Comparison of ENCODE assay signal across 26 cellular contexts in the genomic region with DNA sequence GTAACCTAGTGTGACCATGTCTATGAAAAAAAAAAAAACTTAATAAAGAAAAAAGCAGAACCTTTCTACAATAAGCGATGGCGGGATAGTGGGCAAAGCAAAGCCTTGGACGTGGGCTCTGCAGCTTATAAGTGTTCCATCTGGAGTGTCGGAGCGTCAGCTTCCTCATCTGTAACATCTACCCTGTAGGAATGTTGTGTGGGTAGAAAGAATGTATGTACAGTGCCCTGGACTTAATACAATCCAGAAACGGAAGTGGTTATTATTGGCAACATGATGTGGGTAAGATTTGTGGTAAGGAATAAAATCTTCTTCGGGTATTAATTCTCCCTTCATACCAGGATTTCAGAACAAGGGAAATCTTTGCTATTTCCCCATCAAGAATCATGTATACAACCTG.
DNase-seq lines count a peak whose midpoint lies in the region; ATAC-seq, FAIRE-seq and TF ChIP-seq lines count a peak whose summit lies in the region.
"Had no signal": no experiment of that assay in that cellular context is flagged by ENCODE, and none has a peak within 500 bp of the region (broad histone marks: within the 10 kb centered on the region; RNA-seq: fewer than 3 reads in every experiment).

No MANE protein-coding gene starts in this region.

- DNase-seq in AG08395 (ENCODE audit: low spot score) = peak; percentile 87
- peak; percentile 58 for DNase-seq in HFFc6
- DNase-seq in bronchial epithelial cell (ENCODE audit: low read depth) = peak; percentile 49
- DNase-seq in glomerular visceral epithelial cell (ENCODE audit: extremely low spot score) = peak; percentile 38
- no peak for DNase-seq in NK-92 (lab: John Stamatoyannopoulos, UW; ENCODE audit: unreplicated experiment)
- no peak for DNase-seq in occipital lobe (lab: John Stamatoyannopoulos, UW)
- no peak for DNase-seq in erythroblast (lab: John Stamatoyannopoulos, UW)
- DNase-seq in effector memory CD8-positive, alpha-beta T cell = no peak
- DNase-seq: activated CD4-positive, alpha-beta memory T cell treated with anti-CD3 and anti-CD28 coated beads for 36 hours; activated naive CD4-positive, alpha-beta T cell treated with Interleukin-2 at 50 U/mL for 16 hours; activated T-cell treated with anti-CD3 and anti-CD28 coated beads, Interleukin-2, amount 50 U/mL, for 1 hour; aorta; CD8-positive, alpha-beta memory T cell; H7; midbrain; NCI-H1092; NCI-H526 treated with DMSO at 0.1 percent for 48 hours; stimulated activated CD4-positive, alpha-beta T cell treated with anti-CD3 and anti-CD28 coated beads, Interleukin-15, amount 100 ng/mL, for 24 hours; T-helper 17 cell; thyroid gland had no signal

- peaks cover 31% of the 10 kb centered on the region for H3K36me3 Mint-ChIP-seq in HFFc6 (ENCODE audit: low read depth)
- no peaks in the 10 kb centered on the region for H3K36me3 Mint-ChIP-seq in effector memory CD8-positive, alpha-beta T cell (ENCODE audit: insufficient read depth)
- H3K36me3 Mint-ChIP-seq: stimulated activated effector memory CD8-positive, alpha-beta T cell treated with anti-CD3 and anti-CD28 coated beads, Interleukin-12 subunit alpha, Interleukin-12 subunit beta, amount 100 ng/mL, for 72 hours had no signal

- no peaks in the 10 kb centered on the region for H3K36me3 ChIP-seq in bronchial epithelial cell (ENCODE audit: control insufficient read depth, insufficient read depth, low read length)
- H3K36me3 ChIP-seq: thyroid gland had no signal

- TF ChIP-seq POLR2A in erythroblast (IDR thresholded peaks at IDR 0.05; ENCODE audit: low read length) = no peak

- H3K27me3 Mint-ChIP-seq in HFFc6 (ENCODE audit: insufficient read depth) = peaks cover 3% of the 10 kb centered on the region
- no peaks in the 10 kb centered on the region for H3K27me3 Mint-ChIP-seq in effector memory CD8-positive, alpha-beta T cell
- H3K27me3 Mint-ChIP-seq: activated CD4-positive, alpha-beta memory T cell treated with anti-CD3 and anti-CD28 coated beads for 36 hours; T-helper 17 cell had no signal

- TF ChIP-seq CTCF in HFFc6 (IDR thresholded peaks at IDR 0.05) = no peak
- TF ChIP-seq CTCF in bronchial epithelial cell (IDR thresholded peaks at IDR 0.05; ENCODE audit: insufficient read depth, low read length, severe bottlenecking) = no peak

- no peaks in the 10 kb centered on the region for H3K27me3 ChIP-seq in bronchial epithelial cell (ENCODE audit: control insufficient read depth, insufficient read depth, low read length)
- H3K27me3 ChIP-seq: foreskin keratinocyte, thyroid gland had no signal

- H3K9me3 Mint-ChIP-seq in HFFc6 = peaks cover 25% of the 10 kb centered on the region
- H3K9me3 Mint-ChIP-seq in effector memory CD8-positive, alpha-beta T cell = peaks cover 8 to 26% of the 10 kb centered on the region in 2 donors

- FAIRE-seq in bronchial epithelial cell (lab: Jason Lieb, UNC) = no peak
- FAIRE-seq: A549, GM19239, K562 had no signal

- H3K27ac Mint-ChIP-seq in HFFc6 = peak overlapping the region; percentile 78
- H3K27ac Mint-ChIP-seq in effector memory CD8-positive, alpha-beta T cell = no peak overlapping the region
- H3K27ac Mint-ChIP-seq: activated CD4-positive, alpha-beta memory T cell treated with anti-CD3 and anti-CD28 coated beads for 36 hours; CD8-positive, alpha-beta memory T cell; stimulated activated effector memory CD8-positive, alpha-beta T cell treated with anti-CD3 and anti-CD28 coated beads, Interleukin-12 subunit alpha, Interleukin-12 subunit beta, amount 100 ng/mL, for 72 hours; T-helper 17 cell had no signal

- H3K4me3 ChIP-seq in bronchial epithelial cell (ENCODE audit: low read depth, low read length) = no peak overlapping the region
- H3K4me3 ChIP-seq: A549, K562, thyroid gland had no signal

- peak overlapping the region; percentile 22 for H3K4me3 Mint-ChIP-seq in HFFc6
- no peak overlapping the region for H3K4me3 Mint-ChIP-seq in effector memory CD8-positive, alpha-beta T cell
- H3K4me3 Mint-ChIP-seq: activated CD4-positive, alpha-beta memory T cell treated with anti-CD3 and anti-CD28 coated beads for 36 hours; CD8-positive, alpha-beta memory T cell; neural crest cell; stimulated activated effector memory CD8-positive, alpha-beta T cell treated with anti-CD3 and anti-CD28 coated beads, Interleukin-12 subunit alpha, Interleukin-12 subunit beta, amount 100 ng/mL, for 72 hours; T-helper 17 cell had no signal

- no peak for ATAC-seq in effector memory CD8-positive, alpha-beta T cell (replicated peaks)
- ATAC-seq: A549; foreskin keratinocyte; K562; stimulated activated effector memory CD8-positive, alpha-beta T cell treated with anti-CD3 and anti-CD28 coated beads, Interleukin-12 subunit alpha, Interleukin-12 subunit beta, amount 100 ng/mL, for 72 hours; T-helper 17 cell had no signal

- peaks cover 73% of the 10 kb centered on the region for H3K4me1 Mint-ChIP-seq in HFFc6 (ENCODE audit: low read depth)
- no peaks in the 10 kb centered on the region for H3K4me1 Mint-ChIP-seq in effector memory CD8-positive, alpha-beta T cell (ENCODE audit: low read depth in 2 of 2)
- H3K4me1 Mint-ChIP-seq: CD8-positive, alpha-beta memory T cell; stimulated activated effector memory CD8-positive, alpha-beta T cell treated with anti-CD3 and anti-CD28 coated beads, Interleukin-12 subunit alpha, Interleukin-12 subunit beta, amount 100 ng/mL, for 72 hours; T-helper 17 cell had no signal

Comparison
In these comparisons a context has a peak if more than half of its experiments do, and no peak if none do; other contexts are left out.
1. DNase-seq: peak in AG08395 (single experiment), HFFc6 (single experiment), bronchial epithelial cell (single experiment) and glomerular visceral epithelial cell (single experiment); none in NK-92 (single experiment), occipital lobe (single experiment), erythroblast (0 of 2) and effector memory CD8-positive, alpha-beta T cell (0 of 3).